In the genomic region with DNA sequence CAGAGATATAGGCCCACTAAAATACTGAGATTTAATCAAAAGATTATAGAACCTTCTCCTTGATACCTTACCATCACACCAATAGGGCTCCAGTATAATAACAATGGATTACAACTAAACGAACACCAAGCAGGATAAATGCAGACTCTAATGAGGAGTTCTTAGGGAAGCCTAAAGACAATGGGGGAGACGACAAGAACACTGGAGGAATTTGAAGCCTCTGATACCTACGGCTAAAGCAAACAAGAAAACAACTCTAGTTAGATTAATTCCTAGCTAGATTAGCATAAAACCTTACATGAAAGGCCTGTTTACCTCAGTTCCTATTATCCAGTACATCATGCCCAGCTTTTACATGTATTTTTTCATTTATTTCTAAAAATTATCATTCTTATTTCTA, we compare ENCODE assay signal across 14 cellular contexts. TPM values are rescaled to one million over a fixed set of nuclear protein-coding genes. Genes with fewer than 3 reads are reported as not detected.
DNase-seq lines count a peak whose midpoint lies in the region; ATAC-seq and TF ChIP-seq lines count a peak whose summit lies in the region.
"Had no signal": no experiment of that assay in that cellular context is flagged by ENCODE, and none has a peak within 500 bp of the region (broad histone marks: within the 10 kb centered on the region; RNA-seq: fewer than 3 reads in every experiment).

No MANE protein-coding gene starts in this region.

- H2BK5ac ChIP-seq in mesendoderm (ENCODE audit: low read length), result no peak overlapping the region

- peaks cover 13% of the 10 kb centered on the region for H3K4me1 ChIP-seq in GM23338 (ENCODE audit: insufficient read depth)
- H3K4me1 ChIP-seq in HUES64 (ENCODE audit: insufficient read depth, low read length), result peaks cover 12% of the 10 kb centered on the region
- peaks cover 2% of the 10 kb centered on the region for H3K4me1 ChIP-seq in mesendoderm (ENCODE audit: control insufficient read depth, low read depth, low read length)

- H3K79me2 ChIP-seq in GM23338 (replicated peaks; ENCODE audit: insufficient read depth) (no peaks in the 10 kb centered on the region), mesendoderm (ENCODE audit: control insufficient read depth, insufficient read depth, low read length) (no peaks in the 10 kb centered on the region)

- H3K27me3 ChIP-seq in GM23338 (ENCODE audit: insufficient read depth) (no peaks in the 10 kb centered on the region), HUES64 (ENCODE audit: insufficient read depth, low read length) (no peaks in the 10 kb centered on the region), mesendoderm (ENCODE audit: insufficient read depth, low read length, poor library complexity) (no peaks in the 10 kb centered on the region)
- H3K27me3 ChIP-seq: BLaER1 treated with 17β-estradiol and CSF1 and Interleukin-3, amounts not matched to agents 10 nM and 100 nM had no signal

- 63% methylated on average over 3 of the region's 3 CpGs for WGBS in HUES64
- no CpG with 5 or more reads among the region's 3 CpGs for WGBS in mesendoderm (ENCODE audit: extremely low coverage, insufficient coverage, low lambda C conversion rate)

- no peak overlapping the region for H2BK120ac ChIP-seq in mesendoderm (ENCODE audit: low read depth, low read length)

- TF ChIP-seq CTCF in GM23338 (conservative IDR thresholded peaks at IDR 0.05; ENCODE audit: low read depth in 2 of 2), result no peak
- no peak for TF ChIP-seq CTCF in glutamatergic neuron (IDR thresholded peaks at IDR 0.05; ENCODE audit: partially characterized antibody, unreplicated experiment)

- H3K56ac ChIP-seq in mesendoderm (ENCODE audit: low read length), result no peak overlapping the region

- no peak overlapping the region for H3K4me3 Mint-ChIP-seq in GM23338
- H3K4me3 Mint-ChIP-seq in glutamatergic neuron (ENCODE audit: unreplicated experiment), result no peak overlapping the region
- H3K4me3 Mint-ChIP-seq: CD4-positive, CD25-positive, alpha-beta regulatory T cell; H9 had no signal

- H4K20me1 ChIP-seq in GM23338 (replicated peaks; ENCODE audit: insufficient read depth), result no peaks in the 10 kb centered on the region

- ATAC-seq in GM23338, result peak; percentile 91
- no peak for ATAC-seq in stimulated activated naive CD8-positive, alpha-beta T cell treated with anti-CD3 and anti-CD28 coated beads, Interleukin-15, Interleukin-2, amounts not matched to agents 100 U/mL and 50 U/mL, for 24 hours

- H4K8ac ChIP-seq in mesendoderm (ENCODE audit: low read depth, low read length), result no peak overlapping the region

- H3K4me3 ChIP-seq in GM23338, result no peak overlapping the region
- no peak overlapping the region for H3K4me3 ChIP-seq in HUES64 (ENCODE audit: low read length)
- H3K4me3 ChIP-seq in mesendoderm (ENCODE audit: low read length), result no peak overlapping the region
- H3K4me3 ChIP-seq: BLaER1 treated with 17β-estradiol and CSF1 and Interleukin-3, amounts not matched to agents 10 nM and 100 nM; GM23248 had no signal

- H3K23ac ChIP-seq in mesendoderm (ENCODE audit: low read length), result no peak overlapping the region

- H3K9ac ChIP-seq in HUES64 (ENCODE audit: low read depth, low read length) (no peak overlapping the region), mesendoderm (ENCODE audit: low read length) (no peak overlapping the region)
- H3K9ac ChIP-seq: BLaER1 treated with 17β-estradiol and CSF1 and Interleukin-3, amounts not matched to agents 10 nM and 100 nM; GM23248 had no signal

- no peaks in the 10 kb centered on the region for H3K79me1 ChIP-seq in mesendoderm (ENCODE audit: low read length)

- DNase-seq in GM23338 (ENCODE audit: low spot score), result peak; percentile 33
- DNase-seq in glutamatergic neuron, result no peak
- peak; percentile 86 for DNase-seq in mesendoderm
- DNase-seq in NCI-H2107 treated with DMSO at 0.1 percent for 48 hours (lab: John Stamatoyannopoulos, UW; ENCODE audit: unreplicated experiment), result no peak
- DNase-seq in stimulated activated naive CD8-positive, alpha-beta T cell treated with anti-CD3 and anti-CD28 coated beads, Interleukin-15, Interleukin-2, amounts not matched to agents 100 U/mL and 50 U/mL, for 24 hours, result no peak
- DNase-seq in GM03348 (ENCODE audit: low spot score), result no peak
- DNase-seq: ACHN; CD4-positive, CD25-positive, alpha-beta regulatory T cell; DMS53; GF-D8; GM23248; H9 had no signal

- H4K5ac ChIP-seq in mesendoderm (ENCODE audit: low read length), result no peak overlapping the region

- H3K36me3 Mint-ChIP-seq in GM23338 (ENCODE audit: low read depth) (peaks cover 26% of the 10 kb centered on the region), glutamatergic neuron (ENCODE audit: unreplicated experiment) (peaks cover 6% of the 10 kb centered on the region)

- no peaks in the 10 kb centered on the region for H3K9me3 Mint-ChIP-seq in GM23338
- H3K9me3 Mint-ChIP-seq in glutamatergic neuron (ENCODE audit: unreplicated experiment), result peaks cover 7% of the 10 kb centered on the region
- H3K9me3 Mint-ChIP-seq: CD4-positive, CD25-positive, alpha-beta regulatory T cell; H9 had no signal

- H3K27ac ChIP-seq in GM23338 (ENCODE audit: low read depth), result no peak overlapping the region
- H3K27ac ChIP-seq in HUES64 (ENCODE audit: low read depth, low read length), result peak overlapping the region; percentile 26; the same call in 1 of the 2 replicates
- no peak overlapping the region for H3K27ac ChIP-seq in mesendoderm (ENCODE audit: low read depth, low read length)
- H3K27ac ChIP-seq: GM23248 had no signal

- H3K27me3 Mint-ChIP-seq in GM23338 (ENCODE audit: insufficient read depth, low read depth, poor library complexity) (peaks cover 2% of the 10 kb centered on the region), glutamatergic neuron (ENCODE audit: unreplicated experiment) (peaks cover 2% of the 10 kb centered on the region)
- H3K27me3 Mint-ChIP-seq: CD4-positive, CD25-positive, alpha-beta regulatory T cell had no signal

- H3K36me3 ChIP-seq in GM23338 (ENCODE audit: insufficient read depth), result peaks cover 5% of the 10 kb centered on the region; the same call in 1 of the 2 replicates
- H3K36me3 ChIP-seq in HUES64 (ENCODE audit: insufficient read depth, low read length), result peaks cover 46% of the 10 kb centered on the region
- no peaks in the 10 kb centered on the region for H3K36me3 ChIP-seq in mesendoderm (ENCODE audit: control insufficient read depth, insufficient read depth, low read length)

- no peak overlapping the region for H3K4ac ChIP-seq in mesendoderm (ENCODE audit: low read depth, low read length)

- peak overlapping the region; percentile 29; the same call in 1 of the 2 replicates for H3K27ac Mint-ChIP-seq in GM23338
- H3K27ac Mint-ChIP-seq in glutamatergic neuron (ENCODE audit: unreplicated experiment), result peak overlapping the region; percentile 31

- H2BK15ac ChIP-seq in mesendoderm (replicated peaks; ENCODE audit: low read depth), result no peak overlapping the region

- H3K4me2 ChIP-seq in GM23338 (no peak overlapping the region), mesendoderm (ENCODE audit: low read length) (no peak overlapping the region)

- no peak overlapping the region for H3K18ac ChIP-seq in mesendoderm (ENCODE audit: low read length)

- H3K4me1 Mint-ChIP-seq in GM23338 (peaks cover 14% of the 10 kb centered on the region), glutamatergic neuron (ENCODE audit: low read depth, unreplicated experiment) (peaks cover 28% of the 10 kb centered on the region)

- H3K9me2 ChIP-seq in GM23338 (ENCODE audit: insufficient read depth), result no peaks in the 10 kb centered on the region

- no peak overlapping the region for H2AFZ ChIP-seq in GM23338
- H2AFZ ChIP-seq: GM23248 had no signal

- no peaks in the 10 kb centered on the region for H3K9me3 ChIP-seq in HUES64 (ENCODE audit: insufficient read depth, low read depth, low read length)

- H2AK5ac ChIP-seq in mesendoderm (ENCODE audit: low read length), result no peak overlapping the region

- H3F3A ChIP-seq in GM23338 (replicated peaks; ENCODE audit: low read depth), result no peaks in the 10 kb centered on the region

TF ChIP-seq in GM23338, 12 proteins besides CTCF, POLR2A, EP300 and RAD21 (continues in another document):
- TF ChIP-seq EZH2phosphoT487 (IDR thresholded peaks at IDR 0.05; ENCODE audit: unreplicated experiment), result no peak
- no peak for TF ChIP-seq ZNF331 (CRISPR knock-in tag; IDR thresholded peaks at IDR 0.05; ENCODE audit: low read depth)
- no peak for TF ChIP-seq EZH2 (IDR thresholded peaks at IDR 0.05; ENCODE audit: low read depth, unreplicated experiment)
- no peak for TF ChIP-seq STAT1 (IDR thresholded peaks at IDR 0.05; ENCODE audit: unreplicated experiment)
- no peak for TF ChIP-seq ZNF114 (CRISPR knock-in tag; IDR thresholded peaks at IDR 0.05)

RNA-seq across cellular contexts. Expression of gene NGLY1, which starts 35.1 kb away (rescaled TPM):
- 34.0 and 43.5 TPM in 2 replicates for total RNA-seq in GM23338 (2014; rRNA removed; shearing (Covaris generic))
- polyA plus RNA-seq in GM23338 (2016; fragmentation: Nextera tagmentation; extraction: Ambion mirVana), result 20.4 TPM in 2 replicates
- polyA plus RNA-seq in HUES64 (2013, experiment 1 of 2), result 17.6 TPM
- 18.8 TPM for polyA plus RNA-seq in HUES64 (2013, experiment 2 of 2)
- 28.0 TPM for total RNA-seq in glutamatergic neuron (ENCODE audit: unreplicated experiment)
- 18.5 TPM for polyA plus RNA-seq in mesendoderm (2013, experiment 1 of 2)
- 20.2 TPM for polyA plus RNA-seq in mesendoderm (2013, experiment 2 of 2)

RNA-seq across cellular contexts. Expression of gene OXSM, which starts 41.7 kb away (rescaled TPM):
- 2.2 and 4.6 TPM in 2 replicates for total RNA-seq in GM23338 (2014; rRNA removed; shearing (Covaris generic))
- polyA plus RNA-seq in GM23338 (2016; fragmentation: Nextera tagmentation; extraction: Ambion mirVana), result 1.3 and 3.1 TPM in 2 replicates
- 2.4 TPM for polyA plus RNA-seq in HUES64 (2013, experiment 1 of 2)
- 3.1 TPM for polyA plus RNA-seq in HUES64 (2013, experiment 2 of 2)
- total RNA-seq in glutamatergic neuron (ENCODE audit: unreplicated experiment), result 9.3 TPM
- polyA plus RNA-seq in mesendoderm (2013, experiment 1 of 2), result 1.8 TPM
- 1.7 TPM for polyA plus RNA-seq in mesendoderm (2013, experiment 2 of 2)

Comparison
In these comparisons a context has a peak if more than half of its experiments do, and no peak if none do; other contexts are left out.
1. DNase-seq: peak in GM23338 (single experiment) and mesendoderm (single experiment); none in glutamatergic neuron (single experiment), NCI-H2107 treated with DMSO at 0.1 percent for 48 hours (single experiment), stimulated activated naive CD8-positive, alpha-beta T cell treated with anti-CD3 and anti-CD28 coated beads, Interleukin-15, Interleukin-2, amounts not matched to agents 100 U/mL and 50 U/mL, for 24 hours (single experiment) and GM03348 (single experiment).